In the genomic region with DNA sequence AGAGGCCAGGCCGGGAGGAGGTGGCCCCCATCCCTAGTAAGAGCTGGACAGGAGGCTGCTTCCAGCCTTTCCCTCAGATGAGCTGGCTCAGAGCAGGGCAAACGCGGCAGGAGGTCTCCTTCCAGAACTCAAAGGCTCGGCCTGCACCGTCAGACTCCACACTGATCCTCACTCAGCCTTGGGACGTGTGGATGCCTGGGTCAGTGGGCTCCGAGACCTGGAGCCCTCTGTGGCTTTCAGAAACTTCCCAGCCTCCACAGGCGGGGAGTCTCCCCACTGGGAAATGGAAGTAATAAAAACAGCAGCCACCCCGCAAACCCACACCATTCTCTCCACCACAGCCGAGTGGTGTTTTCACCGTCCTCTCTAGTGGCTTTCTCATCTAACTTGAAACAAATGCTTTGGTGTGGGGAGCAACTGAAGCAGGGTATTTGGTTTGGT, we compare ENCODE assay signal across 13 cellular contexts. TPM values are rescaled to one million over a fixed set of nuclear protein-coding genes. Genes with fewer than 3 reads are reported as not detected.
DNase-seq lines count a peak whose midpoint lies in the region; ATAC-seq and TF ChIP-seq lines count a peak whose summit lies in the region.
"Had no signal": no experiment of that assay in that cellular context is flagged by ENCODE, and none has a peak within 500 bp of the region (broad histone marks: within the 10 kb centered on the region; RNA-seq: fewer than 3 reads in every experiment).

No MANE protein-coding gene starts in this region.

- H4K91ac ChIP-seq in neuronal stem cell (ENCODE audit: low read depth, low read length, poor library complexity) = no peak overlapping the region

- CTCF ChIA-PET in CD4-positive, alpha-beta T cell (lab: Charles Lee) = no interaction called here

- no peak overlapping the region for H3K18ac ChIP-seq in neuronal stem cell (ENCODE audit: low read length)

- no peak overlapping the region for H4K8ac ChIP-seq in neuronal stem cell (ENCODE audit: low read depth, low read length)

- no peak overlapping the region for H3K9ac ChIP-seq in neuronal stem cell (ENCODE audit: low read depth, low read length, poor library complexity)

- peaks cover 83% of the 10 kb centered on the region for H3K4me1 Mint-ChIP-seq in CD4-positive, alpha-beta T cell (ENCODE audit: low read depth)

- H3K9me3 ChIP-seq in CD4-positive, alpha-beta T cell (ENCODE audit: control insufficient read depth, low read length) = no peaks in the 10 kb centered on the region
- H3K9me3 ChIP-seq in neuronal stem cell (replicated peaks in 1 of 2; ENCODE audit: control insufficient read depth in 2 of 2, insufficient read depth in 1 of 2, low read depth in 1 of 2, low read length in 2 of 2) = no peaks in the 10 kb centered on the region
- H3K9me3 ChIP-seq: prostate gland had no signal

- H3K36me3 ChIP-seq in H7 (replicated peaks; ENCODE audit: control insufficient read depth, insufficient read depth, low read length) = no peaks in the 10 kb centered on the region
- H3K36me3 ChIP-seq in neuronal stem cell (replicated peaks in 1 of 2; ENCODE audit: control insufficient read depth in 2 of 2, insufficient read depth in 2 of 2, low read length in 2 of 2) = no peaks in the 10 kb centered on the region
- H3K36me3 ChIP-seq: prostate gland had no signal

- H3K23ac ChIP-seq in neuronal stem cell (ENCODE audit: low read depth, low read length, poor library complexity) = no peak overlapping the region

- no peaks in the 10 kb centered on the region for H3K9me3 Mint-ChIP-seq in CD4-positive, alpha-beta T cell

- TF ChIP-seq CTCF in CD4-positive, alpha-beta T cell (IDR thresholded peaks at IDR 0.05) = no peak
- no peak for TF ChIP-seq CTCF in astrocyte of the cerebellum (IDR thresholded peaks at IDR 0.05; ENCODE audit: low read depth, low read length, missing control alignments)

- H3K36me3 Mint-ChIP-seq in CD4-positive, alpha-beta T cell (ENCODE audit: low read depth) = peaks cover 53% of the 10 kb centered on the region

- no peaks in the 10 kb centered on the region for H3K27me3 ChIP-seq in CD4-positive, alpha-beta T cell (ENCODE audit: control insufficient read depth, insufficient read depth, low read length)
- no peaks in the 10 kb centered on the region for H3K27me3 ChIP-seq in H7 (ENCODE audit: control insufficient read depth, insufficient read depth, low read length)
- H3K27me3 ChIP-seq in neuronal stem cell (ENCODE audit: control insufficient read depth in 3 of 3, insufficient read depth in 3 of 3, low read depth in 1 of 3, low read length in 3 of 3) = peaks cover 0 to 3% (median 0%) of the 10 kb centered on the region in 3 experiments

- no peak for DNase-seq in CD4-positive, alpha-beta T cell
- DNase-seq in H7 (peak; percentile 28), astrocyte of the cerebellum (ENCODE audit: low read depth) (peak; percentile 5), neuronal stem cell (ENCODE audit: low spot score) (no peak), SHP77 treated with DMSO at 0.1 percent for 48 hours (lab: John Stamatoyannopoulos, UW) (no peak)
- DNase-seq: activated CD4-positive, alpha-beta T cell treated with anti-CD3 and anti-CD28 coated beads, Interleukin-2, amount 50 U/mL, for 4 hours; NCI-H2029; NCI-H526 had no signal

- ATAC-seq in CD4-positive, alpha-beta T cell (ENCODE audit: poor library complexity) = peak; percentile 55
- ATAC-seq in HG03432 (IDR thresholded peaks at IDR 0.05; ENCODE audit: unreplicated experiment) (no peak), esophagus mucosa (no peak)

- H3K27me3 Mint-ChIP-seq in CD4-positive, alpha-beta T cell = no peaks in the 10 kb centered on the region

- H3K4me3 ChIP-seq in H7 (ENCODE audit: insufficient read depth, low read depth, low read length) (no peak overlapping the region), astrocyte of the cerebellum (ENCODE audit: low read depth, low read length) (no peak overlapping the region), neuronal stem cell (ENCODE audit: low read length in 2 of 2) (no peak overlapping the region)
- H3K4me3 ChIP-seq: prostate gland had no signal

- H2BK120ac ChIP-seq in neuronal stem cell (ENCODE audit: low read depth, low read length) = no peak overlapping the region

- H2AK5ac ChIP-seq in neuronal stem cell (ENCODE audit: low read depth, low read length) = peak overlapping the region; percentile 70

- no peak overlapping the region for H2BK12ac ChIP-seq in neuronal stem cell (ENCODE audit: low read length)

- peak overlapping the region; percentile 82 for H2BK5ac ChIP-seq in neuronal stem cell (ENCODE audit: low read length)

- H3K4me1 ChIP-seq in neuronal stem cell (ENCODE audit: control insufficient read depth in 2 of 2, insufficient read depth in 1 of 2, low read depth in 1 of 2, low read length in 2 of 2) = peaks cover 0 to 1% of the 10 kb centered on the region in 2 donors
- H3K4me1 ChIP-seq: prostate gland had no signal

- in situ Hi-C loops in astrocyte of the cerebellum (cut with HindIII; ENCODE audit: low sequenced_read_pairs) = no loop called here

- POLR2A ChIA-PET in CD4-positive, alpha-beta T cell (lab: Charles Lee) = no interaction called here

- H3K4me2 ChIP-seq in neuronal stem cell (ENCODE audit: insufficient read depth, low read length, poor library complexity, severe bottlenecking) = no peak overlapping the region

- H3K27ac Mint-ChIP-seq in CD4-positive, alpha-beta T cell = peak overlapping the region; percentile 54

- H3K79me1 ChIP-seq in neuronal stem cell (ENCODE audit: low read depth, low read length) = peaks cover 2% of the 10 kb centered on the region

- WGBS in neuronal stem cell (ENCODE audit: extremely low coverage in 2 of 2, insufficient read length in 2 of 2, insufficient replicate concordance in 1 of 2), 2 donors = no CpG with 5 or more reads among the region's 11 CpGs

- no peak overlapping the region for H2AFZ ChIP-seq in neuronal stem cell (ENCODE audit: low read length)

- H3K4me3 Mint-ChIP-seq in CD4-positive, alpha-beta T cell = peak overlapping the region; percentile 48

- H2BK15ac ChIP-seq in neuronal stem cell (ENCODE audit: low read length) = no peak overlapping the region

- H3K4ac ChIP-seq in neuronal stem cell (ENCODE audit: low read length) = no peak overlapping the region

- intact Hi-C loops in CD4-positive, alpha-beta T cell (cut with DNase I, micrococcal nuclease) = loop anchor here in 1 of 2 experiments (10.0 kb wide), 1 partner anchor 50 kb away; a partner anchor contains a TSS

- H3K14ac ChIP-seq in neuronal stem cell (ENCODE audit: low read length) = no peak overlapping the region

- no peak overlapping the region for H3K27ac ChIP-seq in CD4-positive, alpha-beta T cell (ENCODE audit: low read depth, low read length)
- no peak overlapping the region for H3K27ac ChIP-seq in neuronal stem cell (replicated peaks; ENCODE audit: low read length)
- H3K27ac ChIP-seq: C4-2B, prostate gland had no signal

RNA-seq across cellular contexts. Expression of a gene that starts 54.3 kb away (rescaled TPM):
- 100 to 1,000 TPM; 141 to 154 TPM for total RNA-seq in CD4-positive, alpha-beta T cell
- 1.7 and 5.2 TPM in 2 replicates for total RNA-seq in H7 (2014; rRNA removed; shearing (Covaris generic))
- polyA plus RNA-seq in neuronal stem cell (2013, experiment 1 of 2) = 4.5 TPM
- 4.4 TPM for polyA plus RNA-seq in neuronal stem cell (2013, experiment 2 of 2)
- 6.2 TPM for total RNA-seq in esophagus mucosa
- total RNA-seq: Daoy had no signal

Comparison
In these comparisons a context has a peak if more than half of its experiments do, and no peak if none do; other contexts are left out.
1. DNase-seq: peak in H7 (single experiment) and astrocyte of the cerebellum (single experiment); none in CD4-positive, alpha-beta T cell (0 of 10), neuronal stem cell (single experiment) and SHP77 treated with DMSO at 0.1 percent for 48 hours (single experiment).
2. RNA of a gene that starts 54.3 kb away (total RNA-seq): 141 to 154 TPM in CD4-positive, alpha-beta T cell; 6.2 TPM in esophagus mucosa (single experiment) and 1.7 to 5.2 TPM in H7; every median in the first group is over 10 times any median in the second.